9 cellular contexts compared by ENCODE assay signal in genomic region chr2:237865623-237866041, GRCh38. TPM values are rescaled to one million over a fixed set of nuclear protein-coding genes. Genes with fewer than 3 reads are reported as not detected.
A peak's percentile ranks its signal among the peaks of the same experiment; 100 is the strongest.
DNase-seq lines count a peak whose midpoint lies in the region; ATAC-seq, FAIRE-seq and TF ChIP-seq lines count a peak whose summit lies in the region.
"Had no signal": no experiment of that assay in that cellular context is flagged by ENCODE, and none has a peak within 500 bp of the region (broad histone marks: within the 10 kb centered on the region; RNA-seq: fewer than 3 reads in every experiment).

No MANE protein-coding gene starts in this region.

- no peak for DNase-seq in Calu3
- DNase-seq in KG1 (lab: John Stamatoyannopoulos, UW), result peak; percentile 10
- DNase-seq in bronchial epithelial cell (ENCODE audit: low read depth), result no peak
- peak; percentile 1 for DNase-seq in neural progenitor cell (ENCODE audit: low spot score)
- no peak for DNase-seq in NCI-H187 treated with DMSO at 0.1 percent for 48 hours (lab: John Stamatoyannopoulos, UW)
- DNase-seq in GF-D8 (lab: John Stamatoyannopoulos, UW), result no peak
- DNase-seq in posterior vena cava (ENCODE audit: low spot score), result no peak

- no peaks in the 10 kb centered on the region for H3F3A ChIP-seq in neural progenitor cell (ENCODE audit: low read depth)

- H3K36me3 ChIP-seq in bronchial epithelial cell (ENCODE audit: control insufficient read depth, insufficient read depth, low read length) (no peaks in the 10 kb centered on the region), neural progenitor cell (no peaks in the 10 kb centered on the region)

- peaks cover 23% of the 10 kb centered on the region for H3K36me3 Mint-ChIP-seq in Calu3 (ENCODE audit: insufficient read depth, unreplicated experiment)
- H3K36me3 Mint-ChIP-seq in neural progenitor cell, result no peaks in the 10 kb centered on the region

- peaks cover under 1% of the 10 kb centered on the region for H4K20me1 ChIP-seq in neural progenitor cell (ENCODE audit: low read depth)

- no peak for FAIRE-seq in bronchial epithelial cell (lab: Jason Lieb, UNC)
- FAIRE-seq: HepG2 had no signal

- H3K4me3 Mint-ChIP-seq in Calu3 (ENCODE audit: low read depth, unreplicated experiment), result no peak overlapping the region
- peak overlapping the region; percentile 72 for H3K4me3 Mint-ChIP-seq in neural progenitor cell

- no TSS peak for BruUV-seq in Calu3 (replicated peaks; lab: Mats Ljungman, UMichigan)

- intact Hi-C loops in Calu3 (cut with micrococcal nuclease; ENCODE audit: unreplicated experiment) (loop anchor here (10.0 kb wide), 1 partner anchor 59 kb away; no protein-coding TSS in a partner anchor), posterior vena cava (cut with DNase I) (no loop called here)

- H3K4me2 ChIP-seq in neural progenitor cell, result no peak overlapping the region

- no peak overlapping the region for H2AFZ ChIP-seq in neural progenitor cell (replicated peaks)

- CTCF ChIA-PET in Calu3 (lab: Charles Lee), result interaction anchor here (0.6 to 1.0 kb wide), 2 partner anchors 51 to 58 kb away, joined by 3 to 4 read pairs; no protein-coding TSS in a partner anchor

- H3K27ac Mint-ChIP-seq in Calu3 (ENCODE audit: unreplicated experiment) (peak overlapping the region; percentile 79), neural progenitor cell (peak overlapping the region; percentile 31)

- H3K4me3 ChIP-seq in bronchial epithelial cell (ENCODE audit: low read depth, low read length) (no peak overlapping the region), neural progenitor cell (no peak overlapping the region)

- H3K9ac ChIP-seq in neural progenitor cell, result no peak overlapping the region

- H3K9me3 ChIP-seq in neural progenitor cell (ENCODE audit: low read depth), result no peaks in the 10 kb centered on the region

- H3K27me3 ChIP-seq in bronchial epithelial cell (ENCODE audit: control insufficient read depth, insufficient read depth, low read length) (no peaks in the 10 kb centered on the region), neural progenitor cell (peaks cover 19% of the 10 kb centered on the region)

- no peaks in the 10 kb centered on the region for H3K4me1 ChIP-seq in neural progenitor cell

- H3K27me3 Mint-ChIP-seq in Calu3 (ENCODE audit: unreplicated experiment) (no peaks in the 10 kb centered on the region), neural progenitor cell (ENCODE audit: insufficient read depth, low read depth) (peaks cover 15% of the 10 kb centered on the region)

- peaks cover 67% of the 10 kb centered on the region for H3K4me1 Mint-ChIP-seq in Calu3 (ENCODE audit: low read depth, unreplicated experiment)
- peaks cover 39% of the 10 kb centered on the region for H3K4me1 Mint-ChIP-seq in neural progenitor cell

- no peak overlapping the region for H3K27ac ChIP-seq in neural progenitor cell

- H3K9me3 Mint-ChIP-seq in Calu3 (ENCODE audit: low read depth, unreplicated experiment), result no peaks in the 10 kb centered on the region
- peaks cover 2% of the 10 kb centered on the region for H3K9me3 Mint-ChIP-seq in neural progenitor cell

- ATAC-seq in HG02571 (IDR thresholded peaks at IDR 0.05; ENCODE audit: unreplicated experiment), result no peak
- ATAC-seq: HepG2 had no signal

- H3K79me2 ChIP-seq in neural progenitor cell (ENCODE audit: low read depth), result no peaks in the 10 kb centered on the region

- no peak for TF ChIP-seq CTCF in Calu3 (IDR thresholded peaks at IDR 0.05; ENCODE audit: unreplicated experiment)
- TF ChIP-seq CTCF in bronchial epithelial cell (IDR thresholded peaks at IDR 0.05; ENCODE audit: insufficient read depth, low read length, severe bottlenecking), result peak; percentile 10
- TF ChIP-seq CTCF in neural progenitor cell (IDR thresholded peaks at IDR 0.05), result no peak

RNA-seq across cellular contexts. Expression of gene RAMP1, which starts 6.2 kb away (rescaled TPM):
- total RNA-seq in Calu3 (2022) (9.6 and 9.8 TPM in 2 replicates), bronchial epithelial cell (2.1 and 2.3 TPM in 2 replicates), neural progenitor cell (ENCODE audit: low replicate concordance) (not detected in 2 replicates), posterior vena cava (100 to 1,000 TPM; 114 to 116 TPM)

Comparison
In these comparisons a context has a peak if more than half of its experiments do, and no peak if none do; other contexts are left out.
1. DNase-seq: peak in KG1 (single experiment) and neural progenitor cell (single experiment); none in Calu3 (single experiment), bronchial epithelial cell (single experiment), NCI-H187 treated with DMSO at 0.1 percent for 48 hours (single experiment), GF-D8 (single experiment) and posterior vena cava (single experiment).
2. RNA of gene RAMP1, which starts 6.2 kb away (total RNA-seq): 114 to 116 TPM in posterior vena cava; 9.6 to 9.8 TPM in Calu3, 2.1 to 2.3 TPM in bronchial epithelial cell and not detected in neural progenitor cell; every median in the first group is over 10 times any median in the second.